9 cellular contexts compared by ENCODE assay signal in genomic region chr6:25792016-25792415, GRCh38. TPM values are rescaled to one million over a fixed set of nuclear protein-coding genes. Genes with fewer than 3 reads are reported as not detected.
"Had no signal": no experiment of that assay in that cellular context is flagged by ENCODE, and none has a peak within 500 bp of the region (broad histone marks: within the 10 kb centered on the region; RNA-seq: fewer than 3 reads in every experiment).

No MANE protein-coding gene starts in this region.

- H3K4me3 ChIP-seq: HAP-1 had no signal

- DNase-seq: GOT3, H7, KG1 had no signal

- H3K36me3 ChIP-seq: HAP-1 had no signal

- H3K27ac Mint-ChIP-seq: IgD-negative memory B cell had no signal

- H3K4me1 ChIP-seq: HAP-1 had no signal

- H3K27me3 Mint-ChIP-seq: IgD-negative memory B cell had no signal

- H3K4me3 Mint-ChIP-seq: IgD-negative memory B cell had no signal

- FAIRE-seq: HTR-8/SVneo had no signal

- H3K9me3 ChIP-seq: HAP-1 had no signal

- ATAC-seq: HCT116 had no signal

- H3K9me3 Mint-ChIP-seq: IgD-negative memory B cell had no signal

RNA-seq across cellular contexts. Expression of gene SLC17A4, which starts 37.5 kb away (rescaled TPM):
- total RNA-seq: H4, H7 had no signal
- polyA plus RNA-seq: IgD-negative memory B cell had no signal

RNA-seq across cellular contexts. Expression of gene SLC17A1, which starts 39.8 kb away (rescaled TPM):
- total RNA-seq: H4, H7, HT-29 had no signal
- polyA plus RNA-seq: IgD-negative memory B cell had no signal
